Comparison of ENCODE assay signal across 10 cellular contexts in genomic region chr7:92781117-92781720, GRCh38. TPM values are rescaled to one million over a fixed set of nuclear protein-coding genes. Genes with fewer than 3 reads are reported as not detected.
A peak's percentile ranks its signal among the peaks of the same experiment; 100 is the strongest.
DNase-seq lines count a peak whose midpoint lies in the region; ATAC-seq and TF ChIP-seq lines count a peak whose summit lies in the region.
"Had no signal": no experiment of that assay in that cellular context is flagged by ENCODE, and none has a peak within 500 bp of the region (broad histone marks: within the 10 kb centered on the region; RNA-seq: fewer than 3 reads in every experiment).

No MANE protein-coding gene starts in this region.

- TF ChIP-seq POLR2A in testis (IDR thresholded peaks at IDR 0.05) = no peak

- H3K9me3 Mint-ChIP-seq in activated CD4-positive, alpha-beta T cell treated with anti-CD3 and anti-CD28 coated beads, Interleukin-2, amount 10 ng/mL, durations not matched to agents 24 days and 14 days = peaks cover 13% of the 10 kb centered on the region
- H3K9me3 Mint-ChIP-seq in activated T-helper 17 cell treated with anti-CD3 and anti-CD28 coated beads, Interleukin-2, amount 50 U/mL, for 72 hours = no peaks in the 10 kb centered on the region

- H3K9me2 ChIP-seq in PC-9 (ENCODE audit: insufficient read depth) = no peaks in the 10 kb centered on the region

- H3K36me3 ChIP-seq in testis (ENCODE audit: low read depth, missing control alignments) (no peaks in the 10 kb centered on the region), PC-9 (ENCODE audit: low read depth) (no peaks in the 10 kb centered on the region)

- H3K9me3 ChIP-seq in testis (no peaks in the 10 kb centered on the region), PC-9 (ENCODE audit: insufficient read depth, low read depth) (no peaks in the 10 kb centered on the region; the same call in 1 of the 2 replicates)

- H3K4me1 Mint-ChIP-seq in activated CD4-positive, alpha-beta T cell treated with anti-CD3 and anti-CD28 coated beads, Interleukin-2, amount 10 ng/mL, durations not matched to agents 24 days and 14 days = peaks cover 59% of the 10 kb centered on the region
- H3K4me1 Mint-ChIP-seq in activated T-helper 17 cell treated with anti-CD3 and anti-CD28 coated beads, Interleukin-2, amount 50 U/mL, for 72 hours = peaks cover 45% of the 10 kb centered on the region

- H3K4me3 ChIP-seq in testis = no peak overlapping the region
- H3K4me3 ChIP-seq in PC-9 = no peak overlapping the region

- no peak overlapping the region for H3K4me3 Mint-ChIP-seq in activated CD4-positive, alpha-beta T cell treated with anti-CD3 and anti-CD28 coated beads, Interleukin-2, amount 10 ng/mL, durations not matched to agents 24 days and 14 days
- no peak overlapping the region for H3K4me3 Mint-ChIP-seq in activated T-helper 17 cell treated with anti-CD3 and anti-CD28 coated beads, Interleukin-2, amount 50 U/mL, for 72 hours
- H3K4me3 Mint-ChIP-seq: activated B cell treated with CpG ODN at 0.5 μM for 24 hours had no signal

- H3K27me3 ChIP-seq in testis (no peaks in the 10 kb centered on the region), PC-9 (ENCODE audit: insufficient read depth, low read depth) (no peaks in the 10 kb centered on the region)

- H3K79me2 ChIP-seq in PC-9 (ENCODE audit: low read depth) = peaks cover 35% of the 10 kb centered on the region

- H4K20me1 ChIP-seq in PC-9 (ENCODE audit: insufficient read depth) = peaks cover 14% of the 10 kb centered on the region; the same call in 1 of the 2 replicates

- TF ChIP-seq CTCF in testis (IDR thresholded peaks at IDR 0.05) = no peak
- no peak for TF ChIP-seq CTCF in GM20000 (IDR thresholded peaks at IDR 0.05; ENCODE audit: extremely low read depth, missing control alignments)
- no peak for TF ChIP-seq CTCF in PC-9 (conservative IDR thresholded peaks at IDR 0.05)

- H3F3A ChIP-seq in PC-9 (ENCODE audit: insufficient read depth, low read depth) = no peaks in the 10 kb centered on the region

- no peak overlapping the region for H2AFZ ChIP-seq in PC-9

- H3K4me2 ChIP-seq in PC-9 = no peak overlapping the region

- no TSS peak for BruUV-seq in PC-9 (replicated peaks; lab: Mats Ljungman, UMichigan)

- H3K4me1 ChIP-seq in testis (no peaks in the 10 kb centered on the region), PC-9 (replicated peaks; ENCODE audit: insufficient read depth) (no peaks in the 10 kb centered on the region)

- intact Hi-C loops in activated CD4-positive, alpha-beta T cell treated with anti-CD3 and anti-CD28 coated beads, Interleukin-2, amount 10 ng/mL, durations not matched to agents 24 days and 14 days (cut with micrococcal nuclease) = no loop called here
- intact Hi-C loops in left colon (cut with DNase I, micrococcal nuclease) = no loop called here
- intact Hi-C loops in testis (cut with DNase I; ENCODE audit: low total_unique reads) = no loop called here
- intact Hi-C loops in PC-9 (cut with micrococcal nuclease; ENCODE audit: unreplicated experiment) = no loop called here

- POLR2A ChIA-PET in PC-9 (lab: Charles Lee; ENCODE audit: unreplicated experiment) = interaction anchor here (0.7 kb wide), 1 partner anchor 10 kb away, joined by 8 read pairs; no protein-coding TSS in a partner anchor

- no peak overlapping the region for H3K27ac ChIP-seq in testis
- no peak overlapping the region for H3K27ac ChIP-seq in PC-9

- no peaks in the 10 kb centered on the region for H3K27me3 Mint-ChIP-seq in activated CD4-positive, alpha-beta T cell treated with anti-CD3 and anti-CD28 coated beads, Interleukin-2, amount 10 ng/mL, durations not matched to agents 24 days and 14 days
- no peaks in the 10 kb centered on the region for H3K27me3 Mint-ChIP-seq in activated T-helper 17 cell treated with anti-CD3 and anti-CD28 coated beads, Interleukin-2, amount 50 U/mL, for 72 hours
- H3K27me3 Mint-ChIP-seq: activated B cell treated with CpG ODN at 0.5 μM for 24 hours had no signal

- CTCF ChIA-PET in PC-9 (lab: Charles Lee) = no interaction called here

- H3K27ac Mint-ChIP-seq in activated CD4-positive, alpha-beta T cell treated with anti-CD3 and anti-CD28 coated beads, Interleukin-2, amount 10 ng/mL, durations not matched to agents 24 days and 14 days = peak overlapping the region; percentile 42
- peak overlapping the region; percentile 9 for H3K27ac Mint-ChIP-seq in activated T-helper 17 cell treated with anti-CD3 and anti-CD28 coated beads, Interleukin-2, amount 50 U/mL, for 72 hours
- H3K27ac Mint-ChIP-seq: activated B cell treated with CpG ODN at 0.5 μM for 24 hours had no signal

- DNase-seq in activated CD4-positive, alpha-beta T cell treated with anti-CD3 and anti-CD28 coated beads, Interleukin-2, amount 10 ng/mL, durations not matched to agents 24 days and 14 days = no peak
- no peak for DNase-seq in activated CD4-positive, alpha-beta T cell treated with anti-CD3 and anti-CD28 coated beads for 1 hour
- DNase-seq in left colon (no peak), testis (peak; percentile 33), GM20000 (ENCODE audit: low spot score) (no peak), PC-9 (no peak)
- DNase-seq: activated B cell treated with CpG ODN at 0.5 μM for 24 hours, MM.1S had no signal

- ATAC-seq in activated T-helper 17 cell treated with anti-CD3 and anti-CD28 coated beads, Interleukin-2, amount 50 U/mL, for 72 hours (replicated peaks) = no peak
- ATAC-seq in left colon (peak; percentile 57), HG02763 (IDR thresholded peaks at IDR 0.05; ENCODE audit: unreplicated experiment) (no peak)

- whole genome bisulfite sequencing in testis, 2 donors = 39 to 45% methylated on average over 3 of the region's 3 CpGs

- H3K36me3 Mint-ChIP-seq in activated CD4-positive, alpha-beta T cell treated with anti-CD3 and anti-CD28 coated beads, Interleukin-2, amount 10 ng/mL, durations not matched to agents 24 days and 14 days (ENCODE audit: low read depth) = peaks cover 58% of the 10 kb centered on the region
- H3K36me3 Mint-ChIP-seq in activated T-helper 17 cell treated with anti-CD3 and anti-CD28 coated beads, Interleukin-2, amount 50 U/mL, for 72 hours (ENCODE audit: low read depth) = peaks cover 52% of the 10 kb centered on the region

RNA-seq across cellular contexts. Expression of gene CDK6, which starts 55.2 kb away (rescaled TPM):
- 274 and 277 TPM in 2 replicates for total RNA-seq in activated CD4-positive, alpha-beta T cell treated with anti-CD3 and anti-CD28 coated beads, Interleukin-2, amount 10 ng/mL, durations not matched to agents 24 days and 14 days
- total RNA-seq in activated T-helper 17 cell treated with anti-CD3 and anti-CD28 coated beads, Interleukin-2, amount 50 U/mL, for 72 hours = 100 to 1,000 TPM; 151 to 222 TPM
- 10 to 100 TPM; 27.2 to 35.5 TPM for total RNA-seq in left colon
- total RNA-seq in testis = 10 to 100 TPM; 22.8 to 31.6 TPM
- polyA plus RNA-seq in testis (ENCODE audit: insufficient read depth, low read depth, low replicate concordance) = 21.1 TPM
- total RNA-seq in PC-9 (2021) = 49.5 and 52.2 TPM in 2 replicates
